Comparison of ENCODE assay signal across 8 cellular contexts in genomic region chr22:22110548-22111266, GRCh38.
A peak's percentile ranks its signal among the peaks of the same experiment; 100 is the strongest.
DNase-seq lines count a peak whose midpoint lies in the region; ATAC-seq and TF ChIP-seq lines count a peak whose summit lies in the region.

No MANE protein-coding gene starts in this region.

- POLR2A ChIA-PET in CD4-positive, alpha-beta memory T cell (lab: Charles Lee; ENCODE audit: partially characterized antibody), result no interaction called here

- TF ChIP-seq CTCF in lower leg skin (IDR thresholded peaks at IDR 0.05), result no peak

- intact Hi-C loops in CD4-positive, alpha-beta memory T cell (cut with micrococcal nuclease), result no loop called here
- intact Hi-C loops in lower leg skin (cut with DNase I; ENCODE audit: low total_unique reads), result no loop called here

- H3K36me3 Mint-ChIP-seq in CD4-positive, alpha-beta memory T cell, result no peaks in the 10 kb centered on the region

- CTCF ChIA-PET in CD4-positive, alpha-beta memory T cell (lab: Charles Lee; ENCODE audit: partially characterized antibody), result no interaction called here

- H3K36me3 ChIP-seq in CD4-positive, alpha-beta memory T cell (ENCODE audit: insufficient read depth, low read length), result no peaks in the 10 kb centered on the region
- no peaks in the 10 kb centered on the region for H3K36me3 ChIP-seq in adipocyte (ENCODE audit: control insufficient read depth, insufficient read depth, low read length, severe bottlenecking)
- no peaks in the 10 kb centered on the region for H3K36me3 ChIP-seq in iPS DF 6.9 (ENCODE audit: control insufficient read depth, insufficient read depth, low read length)

- peaks cover 8 to 20% (median 14%) of the 10 kb centered on the region in 4 donors for H3K4me1 Mint-ChIP-seq in CD4-positive, alpha-beta memory T cell

- peaks cover 0 to 1% of the 10 kb centered on the region in 2 donors for H3K27me3 Mint-ChIP-seq in CD4-positive, alpha-beta memory T cell

- H3K27ac Mint-ChIP-seq in CD4-positive, alpha-beta memory T cell, result peak overlapping the region in 4 of 7 donors; percentile 41 to 85 (median 62)

- no peak overlapping the region for H3K4me3 Mint-ChIP-seq in CD4-positive, alpha-beta memory T cell

- WGBS in iPS DF 6.9 (ENCODE audit: insufficient coverage, insufficient read length), result no CpG with 5 or more reads among the region's 7 CpGs
- 54 to 55% methylated on average over 7 of the region's 7 CpGs for WGBS in lower leg skin, 2 donors

- ATAC-seq in GM18505 (IDR thresholded peaks at IDR 0.05; ENCODE audit: unreplicated experiment) (peak; percentile 90), HG02798 (IDR thresholded peaks at IDR 0.05; ENCODE audit: poor library complexity, unreplicated experiment) (peak; percentile 80)

- H3K4me3 ChIP-seq in CD4-positive, alpha-beta memory T cell (ENCODE audit: low read length in 2 of 2), result no peak overlapping the region
- no peak overlapping the region for H3K4me3 ChIP-seq in adipocyte (ENCODE audit: low read length)
- no peak overlapping the region for H3K4me3 ChIP-seq in iPS DF 6.9 (ENCODE audit: low read length)
- no peak overlapping the region for H3K4me3 ChIP-seq in lower leg skin (ENCODE audit: low read depth, poor library complexity, severe bottlenecking)

- H3K4me1 ChIP-seq in CD4-positive, alpha-beta memory T cell (ENCODE audit: insufficient read depth, low read length), result peaks cover 19% of the 10 kb centered on the region
- H3K4me1 ChIP-seq in adipocyte (ENCODE audit: control insufficient read depth, insufficient read depth, low read length), result no peaks in the 10 kb centered on the region
- no peaks in the 10 kb centered on the region for H3K4me1 ChIP-seq in iPS DF 6.9 (ENCODE audit: control insufficient read depth, insufficient read depth, low read length)

- DNase-seq in CD4-positive, alpha-beta memory T cell, result peak; percentile 11 to 50 (median 17)
- DNase-seq in NCI-H1092 treated with DMSO at 0.1 percent for 48 hours (lab: John Stamatoyannopoulos, UW) (peak; percentile 4), adipocyte (ENCODE audit: low read depth) (peak; percentile 34), iPS DF 6.9 (ENCODE audit: low read depth, low spot score) (peak; percentile 25), lower leg skin (ENCODE audit: low spot score in 2 of 2) (no peak)
- DNase-seq in stimulated activated CD4-positive, alpha-beta T cell treated with anti-CD3 and anti-CD28 coated beads, Interleukin-4, amount 100 ng/mL, for 48 hours (ENCODE audit: low read depth in 2 of 2), result peak; percentile 32 to 40

- TF ChIP-seq POLR2A in GM18505 (IDR thresholded peaks at IDR 0.05; ENCODE audit: borderline replicate concordance, extremely low read depth, insufficient read depth, insufficient read length) (peak; percentile 48), lower leg skin (IDR thresholded peaks at IDR 0.05) (no peak)

- H3K9ac ChIP-seq in adipocyte (ENCODE audit: low read length), result no peak overlapping the region

- no peaks in the 10 kb centered on the region for H3K9me3 ChIP-seq in CD4-positive, alpha-beta memory T cell (ENCODE audit: control insufficient read depth in 1 of 2, low read length in 2 of 2)
- H3K9me3 ChIP-seq in adipocyte (ENCODE audit: control insufficient read depth, low read length), result no peaks in the 10 kb centered on the region
- no peaks in the 10 kb centered on the region for H3K9me3 ChIP-seq in iPS DF 6.9 (ENCODE audit: control insufficient read depth, insufficient read depth, low read length)

- H3K9me3 Mint-ChIP-seq in CD4-positive, alpha-beta memory T cell, result no peaks in the 10 kb centered on the region

- no peaks in the 10 kb centered on the region for H3K27me3 ChIP-seq in CD4-positive, alpha-beta memory T cell (ENCODE audit: insufficient read depth, low read length)
- H3K27me3 ChIP-seq in adipocyte (replicated peaks; ENCODE audit: control insufficient read depth, insufficient read depth, low read length) (peaks cover 9% of the 10 kb centered on the region), iPS DF 6.9 (ENCODE audit: control insufficient read depth, insufficient read depth, low read length) (peaks cover 13% of the 10 kb centered on the region)

- no peak overlapping the region for H3K27ac ChIP-seq in CD4-positive, alpha-beta memory T cell (ENCODE audit: low read depth, low read length)
- H3K27ac ChIP-seq in iPS DF 6.9 (ENCODE audit: low read length), result no peak overlapping the region

Comparison
In these comparisons a context has a peak if more than half of its experiments do, and no peak if none do; other contexts are left out.
1. DNase-seq: peak in CD4-positive, alpha-beta memory T cell (5 of 5), NCI-H1092 treated with DMSO at 0.1 percent for 48 hours (single experiment), adipocyte (single experiment), iPS DF 6.9 (single experiment) and stimulated activated CD4-positive, alpha-beta T cell treated with anti-CD3 and anti-CD28 coated beads, Interleukin-4, amount 100 ng/mL, for 48 hours (2 of 2); none in lower leg skin (0 of 2).